Comparison of ENCODE assay signal across 1 cellular context in genomic region chr19:51549533-51550324, GRCh38.
A peak's percentile ranks its signal among the peaks of the same experiment; 100 is the strongest.
TF ChIP-seq lines count a peak whose summit lies in the region.

No MANE protein-coding gene starts in this region.

TF ChIP-seq in K562, 482 proteins besides CTCF, POLR2A, EP300 and RAD21 (continued from another document and continues in another):
- TF ChIP-seq, protein P1, sequence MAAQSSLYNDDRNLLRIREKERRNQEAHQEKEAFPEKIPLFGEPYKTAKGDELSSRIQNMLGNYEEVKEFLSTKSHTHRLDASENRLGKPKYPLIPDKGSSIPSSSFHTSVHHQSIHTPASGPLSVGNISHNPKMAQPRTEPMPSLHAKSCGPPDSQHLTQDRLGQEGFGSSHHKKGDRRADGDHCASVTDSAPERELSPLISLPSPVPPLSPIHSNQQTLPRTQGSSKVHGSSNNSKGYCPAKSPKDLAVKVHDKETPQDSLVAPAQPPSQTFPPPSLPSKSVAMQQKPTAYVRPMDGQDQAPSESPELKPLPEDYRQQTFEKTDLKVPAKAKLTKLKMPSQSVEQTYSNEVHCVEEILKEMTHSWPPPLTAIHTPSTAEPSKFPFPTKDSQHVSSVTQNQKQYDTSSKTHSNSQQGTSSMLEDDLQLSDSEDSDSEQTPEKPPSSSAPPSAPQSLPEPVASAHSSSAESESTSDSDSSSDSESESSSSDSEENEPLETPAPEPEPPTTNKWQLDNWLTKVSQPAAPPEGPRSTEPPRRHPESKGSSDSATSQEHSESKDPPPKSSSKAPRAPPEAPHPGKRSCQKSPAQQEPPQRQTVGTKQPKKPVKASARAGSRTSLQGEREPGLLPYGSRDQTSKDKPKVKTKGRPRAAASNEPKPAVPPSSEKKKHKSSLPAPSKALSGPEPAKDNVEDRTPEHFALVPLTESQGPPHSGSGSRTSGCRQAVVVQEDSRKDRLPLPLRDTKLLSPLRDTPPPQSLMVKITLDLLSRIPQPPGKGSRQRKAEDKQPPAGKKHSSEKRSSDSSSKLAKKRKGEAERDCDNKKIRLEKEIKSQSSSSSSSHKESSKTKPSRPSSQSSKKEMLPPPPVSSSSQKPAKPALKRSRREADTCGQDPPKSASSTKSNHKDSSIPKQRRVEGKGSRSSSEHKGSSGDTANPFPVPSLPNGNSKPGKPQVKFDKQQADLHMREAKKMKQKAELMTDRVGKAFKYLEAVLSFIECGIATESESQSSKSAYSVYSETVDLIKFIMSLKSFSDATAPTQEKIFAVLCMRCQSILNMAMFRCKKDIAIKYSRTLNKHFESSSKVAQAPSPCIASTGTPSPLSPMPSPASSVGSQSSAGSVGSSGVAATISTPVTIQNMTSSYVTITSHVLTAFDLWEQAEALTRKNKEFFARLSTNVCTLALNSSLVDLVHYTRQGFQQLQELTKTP (IDR thresholded peaks at IDR 0.05; ENCODE audit: low read depth in 1 of 2, partially characterized antibody in 2 of 2), result peak; percentile 51 to 53
- TF ChIP-seq TFAM (CRISPR knock-in tag; conservative IDR thresholded peaks at IDR 0.05) (no peak), MYC (IDR thresholded peaks at IDR 0.05; ENCODE audit: low read depth, low read length) (peak; percentile 86), MYC (CRISPR knock-in tag; IDR thresholded peaks at IDR 0.05; ENCODE audit: borderline replicate concordance, low read depth) (no peak; the same call in 1 of the 2 replicates), KLF10 (CRISPR knock-in tag; IDR thresholded peaks at IDR 0.05) (no peak), SMARCB1 (IDR thresholded peaks at IDR 0.05; ENCODE audit: insufficient read length, low read depth) (no peak), PRDM10 (IDR thresholded peaks at IDR 0.05; ENCODE audit: partially characterized antibody) (no peak), ZNF778 (CRISPR knock-in tag; IDR thresholded peaks at IDR 0.05) (no peak), HSF4 (CRISPR knock-in tag; IDR thresholded peaks at IDR 0.05; ENCODE audit: borderline replicate concordance) (peak; percentile 68; the same call in 1 of the 2 replicates), HDAC8 (tag; IDR thresholded peaks at IDR 0.05) (no peak), NFRKB (IDR thresholded peaks at IDR 0.05; ENCODE audit: low read depth) (0 out of 2 replicates have a peak, but pooled peaks have one; percentile 86), MCM5 (IDR thresholded peaks at IDR 0.05; ENCODE audit: low read depth) (no peak), ZEB2 (IDR thresholded peaks at IDR 0.05) (no peak; the same call in none of the 2 replicates), MNT (conservative IDR thresholded peaks at IDR 0.05) (peak; percentile 64 to 77; a peak in 3 of 4 replicates), E4F1 (CRISPR knock-in tag; IDR thresholded peaks at IDR 0.05; ENCODE audit: borderline replicate concordance) (no peak), SIRT6 (IDR thresholded peaks at IDR 0.05; ENCODE audit: low read depth, low read length) (no peak), ZNF449 (CRISPR knock-in tag; IDR thresholded peaks at IDR 0.05) (peak; percentile 14; the same call in 1 of the 2 replicates), ZKSCAN1 (IDR thresholded peaks at IDR 0.05; ENCODE audit: low read depth, low read length) (no peak), HDAC3 (IDR thresholded peaks at IDR 0.05; ENCODE audit: borderline replicate concordance, partially characterized antibody) (peak; percentile 31), ZNF766 (CRISPR knock-in tag; conservative IDR thresholded peaks at IDR 0.05) (peak; percentile 57; the same call in 1 of the 2 replicates), RHOXF2B (CRISPR knock-in tag; conservative IDR thresholded peaks at IDR 0.05) (no peak), ATF4 (CRISPR knock-in tag; IDR thresholded peaks at IDR 0.05) (peak; percentile 16; the same call in 1 of the 2 replicates), MEF2D (tag; conservative IDR thresholded peaks at IDR 0.05; ENCODE audit: low read depth) (no peak), TCFL5 (CRISPR knock-in tag; conservative IDR thresholded peaks at IDR 0.05) (no peak), MBD1 (CRISPR knock-in tag; IDR thresholded peaks at IDR 0.05) (no peak), ZNF311 (CRISPR knock-in tag; IDR thresholded peaks at IDR 0.05) (peak; percentile 59), ZNF561 (CRISPR knock-in tag; conservative IDR thresholded peaks at IDR 0.05) (no peak), DNMT1 (IDR thresholded peaks at IDR 0.05) (no peak), E2F6 (IDR thresholded peaks at IDR 0.05; ENCODE audit: borderline replicate concordance in 1 of 2, extremely low read depth in 1 of 2, insufficient read depth in 1 of 2, insufficient read length in 1 of 2, low read depth in 1 of 2, low read length in 1 of 2, poor library complexity in 1 of 2, severe bottlenecking in 1 of 2) (peak; percentile 43 to 75)
- TF ChIP-seq, protein P2, sequence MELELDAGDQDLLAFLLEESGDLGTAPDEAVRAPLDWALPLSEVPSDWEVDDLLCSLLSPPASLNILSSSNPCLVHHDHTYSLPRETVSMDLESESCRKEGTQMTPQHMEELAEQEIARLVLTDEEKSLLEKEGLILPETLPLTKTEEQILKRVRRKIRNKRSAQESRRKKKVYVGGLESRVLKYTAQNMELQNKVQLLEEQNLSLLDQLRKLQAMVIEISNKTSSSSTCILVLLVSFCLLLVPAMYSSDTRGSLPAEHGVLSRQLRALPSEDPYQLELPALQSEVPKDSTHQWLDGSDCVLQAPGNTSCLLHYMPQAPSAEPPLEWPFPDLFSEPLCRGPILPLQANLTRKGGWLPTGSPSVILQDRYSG (tag; conservative IDR thresholded peaks at IDR 0.05; ENCODE audit: low read depth), result peak; percentile 81
- TF ChIP-seq, protein P3, sequence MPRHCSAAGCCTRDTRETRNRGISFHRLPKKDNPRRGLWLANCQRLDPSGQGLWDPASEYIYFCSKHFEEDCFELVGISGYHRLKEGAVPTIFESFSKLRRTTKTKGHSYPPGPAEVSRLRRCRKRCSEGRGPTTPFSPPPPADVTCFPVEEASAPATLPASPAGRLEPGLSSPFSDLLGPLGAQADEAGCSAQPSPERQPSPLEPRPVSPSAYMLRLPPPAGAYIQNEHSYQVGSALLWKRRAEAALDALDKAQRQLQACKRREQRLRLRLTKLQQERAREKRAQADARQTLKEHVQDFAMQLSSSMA (CRISPR knock-in tag; IDR thresholded peaks at IDR 0.05), result peak; percentile 70; the same call in 1 of the 2 replicates
- TF ChIP-seq, protein P4, sequence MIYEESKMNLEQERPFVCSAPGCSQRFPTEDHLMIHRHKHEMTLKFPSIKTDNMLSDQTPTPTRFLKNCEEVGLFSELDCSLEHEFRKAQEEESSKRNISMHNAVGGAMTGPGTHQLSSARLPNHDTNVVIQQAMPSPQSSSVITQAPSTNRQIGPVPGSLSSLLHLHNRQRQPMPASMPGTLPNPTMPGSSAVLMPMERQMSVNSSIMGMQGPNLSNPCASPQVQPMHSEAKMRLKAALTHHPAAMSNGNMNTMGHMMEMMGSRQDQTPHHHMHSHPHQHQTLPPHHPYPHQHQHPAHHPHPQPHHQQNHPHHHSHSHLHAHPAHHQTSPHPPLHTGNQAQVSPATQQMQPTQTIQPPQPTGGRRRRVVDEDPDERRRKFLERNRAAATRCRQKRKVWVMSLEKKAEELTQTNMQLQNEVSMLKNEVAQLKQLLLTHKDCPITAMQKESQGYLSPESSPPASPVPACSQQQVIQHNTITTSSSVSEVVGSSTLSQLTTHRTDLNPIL (CRISPR knock-in tag; IDR thresholded peaks at IDR 0.05), result no peak
- TF ChIP-seq, protein P5, sequence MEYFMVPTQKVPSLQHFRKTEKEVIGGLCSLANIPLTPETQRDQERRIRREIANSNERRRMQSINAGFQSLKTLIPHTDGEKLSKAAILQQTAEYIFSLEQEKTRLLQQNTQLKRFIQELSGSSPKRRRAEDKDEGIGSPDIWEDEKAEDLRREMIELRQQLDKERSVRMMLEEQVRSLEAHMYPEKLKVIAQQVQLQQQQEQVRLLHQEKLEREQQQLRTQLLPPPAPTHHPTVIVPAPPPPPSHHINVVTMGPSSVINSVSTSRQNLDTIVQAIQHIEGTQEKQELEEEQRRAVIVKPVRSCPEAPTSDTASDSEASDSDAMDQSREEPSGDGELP (CRISPR knock-in tag; IDR thresholded peaks at IDR 0.05; ENCODE audit: borderline replicate concordance), result no peak
